ENCODE assay signal across 8 cellular contexts in genomic region chr10:96830511-96831199, GRCh38. TPM values are rescaled to one million over a fixed set of nuclear protein-coding genes. Genes with fewer than 3 reads are reported as not detected.
DNase-seq lines count a peak whose midpoint lies in the region; ATAC-seq and TF ChIP-seq lines count a peak whose summit lies in the region.

No MANE protein-coding gene starts in this region.

- intact Hi-C loops in right cardiac atrium (cut with DNase I), result no loop called here
- intact Hi-C loops in sciatic nerve (cut with DNase I), result loop anchor here (10.0 kb wide), 1 partner anchor 436 kb away; no protein-coding TSS in a partner anchor

- H3K27me3 ChIP-seq in DND-41 (ENCODE audit: insufficient read depth, low read length, poor library complexity) (no peaks in the 10 kb centered on the region), RWPE2 (ENCODE audit: insufficient read depth, poor library complexity, severe bottlenecking) (no peaks in the 10 kb centered on the region), right cardiac atrium (ENCODE audit: control insufficient read depth, insufficient read depth) (no peaks in the 10 kb centered on the region)

- no peaks in the 10 kb centered on the region for H3K9me3 ChIP-seq in DND-41 (ENCODE audit: insufficient read depth, low read length, severe bottlenecking)
- no peaks in the 10 kb centered on the region for H3K9me3 ChIP-seq in RWPE2 (ENCODE audit: severe bottlenecking)
- H3K9me3 ChIP-seq in right cardiac atrium (ENCODE audit: control insufficient read depth, low read length), result no peaks in the 10 kb centered on the region

- H3K27ac ChIP-seq in DND-41 (ENCODE audit: low read length) (no peak overlapping the region), RWPE2 (ENCODE audit: poor library complexity, severe bottlenecking) (peak overlapping the region; percentile 83), right cardiac atrium (ENCODE audit: low read length) (no peak overlapping the region)

- H3K4me2 ChIP-seq in DND-41 (ENCODE audit: insufficient read depth, low read length), result peak overlapping the region; percentile 72

- TF ChIP-seq CTCF in DND-41 (IDR thresholded peaks at IDR 0.05; ENCODE audit: borderline replicate concordance, extremely low read depth, low read length, poor library complexity, severe bottlenecking), result peak; percentile 64
- peak; percentile 92 for TF ChIP-seq CTCF in RWPE2 (IDR thresholded peaks at IDR 0.05; ENCODE audit: poor library complexity, severe bottlenecking)

- H2AFZ ChIP-seq in DND-41 (ENCODE audit: low read depth, low read length), result no peak overlapping the region

- peak; percentile 48 for DNase-seq in DND-41
- DNase-seq in HuH-7 (ENCODE audit: low spot score), result peak; percentile 44
- no peak for DNase-seq in RWPE2 (ENCODE audit: low spot score)
- DNase-seq in activated naive CD4-positive, alpha-beta T cell (lab: John Stamatoyannopoulos, UW), result peak; percentile 11 to 61 (median 40)
- DNase-seq in right cardiac atrium, result peak in 2 of 3 donors; percentile 33 to 65
- peak; percentile 79 for DNase-seq in sciatic nerve (ENCODE audit: low spot score)

- H3K9ac ChIP-seq in DND-41 (ENCODE audit: low read depth, low read length), result 0 out of 2 replicates have a peak overlapping the region, but pooled peaks have one; percentile 83

- H3K36me3 ChIP-seq in DND-41 (ENCODE audit: insufficient read depth, low read length) (no peaks in the 10 kb centered on the region; the same call in 1 of the 2 replicates), RWPE2 (ENCODE audit: low read depth) (no peaks in the 10 kb centered on the region)

- ATAC-seq in DND-41 (ENCODE audit: insufficient read depth, low read depth), result no peak
- no peak for ATAC-seq in RWPE2 (ENCODE audit: low read depth)
- no peak for ATAC-seq in right cardiac atrium
- ATAC-seq in sciatic nerve, result no peak
- no peak for ATAC-seq in HG02938 (IDR thresholded peaks at IDR 0.05; ENCODE audit: unreplicated experiment)
- ATAC-seq in GM21576 (IDR thresholded peaks at IDR 0.05; ENCODE audit: unreplicated experiment), result no peak

- H4K20me1 ChIP-seq in DND-41 (ENCODE audit: insufficient read depth, low read length), result peaks cover 14% of the 10 kb centered on the region

- peaks cover 32% of the 10 kb centered on the region for H3K4me1 ChIP-seq in DND-41 (ENCODE audit: insufficient read depth, low read length)
- peaks cover 17% of the 10 kb centered on the region for H3K4me1 ChIP-seq in RWPE2 (ENCODE audit: insufficient read depth, poor library complexity, severe bottlenecking)
- no peaks in the 10 kb centered on the region for H3K4me1 ChIP-seq in right cardiac atrium (ENCODE audit: control insufficient read depth, insufficient read depth, low read length)

- peak overlapping the region in 1 of 2 experiments; percentile 73; a peak in 1 of 4 replicates for H3K4me3 ChIP-seq in DND-41 (ENCODE audit: low read depth in 1 of 2, low read length in 2 of 2)
- H3K4me3 ChIP-seq in RWPE2 (ENCODE audit: severe bottlenecking), result no peak overlapping the region
- H3K4me3 ChIP-seq in right cardiac atrium (ENCODE audit: low read length), result no peak overlapping the region

- 44% methylated on average over 17 of the region's 17 CpGs for WGBS in right cardiac atrium

- peaks cover 32% of the 10 kb centered on the region for H3K79me2 ChIP-seq in DND-41 (ENCODE audit: insufficient read depth, low read length)

RNA-seq across cellular contexts. Expression of gene LCOR, which starts 1.4 kb away (rescaled TPM):
- total RNA-seq in right cardiac atrium, result 10 to 100 TPM; 16.5 to 21.9 (median 19.1) TPM
- 3.2 TPM for polyA plus RNA-seq in right cardiac atrium
- total RNA-seq in sciatic nerve, result 50.1 TPM
